Comparison of ENCODE assay signal across 23 cellular contexts in genomic region chr1:224411766-224412165, GRCh38. TPM values are rescaled to one million over a fixed set of nuclear protein-coding genes. Genes with fewer than 3 reads are reported as not detected.
DNase-seq lines count a peak whose midpoint lies in the region; ATAC-seq, FAIRE-seq and TF ChIP-seq lines count a peak whose summit lies in the region.
"Had no signal": no experiment of that assay in that cellular context is flagged by ENCODE, and none has a peak within 500 bp of the region (broad histone marks: within the 10 kb centered on the region; RNA-seq: fewer than 3 reads in every experiment).

No MANE protein-coding gene starts in this region.

- CTCF ChIA-PET in SK-N-SH (lab: Yijun Ruan, JAX): interaction anchor here (0.6 kb wide), 1 partner anchor 275 kb away, joined by 3 read pairs; no protein-coding TSS in a partner anchor
- CTCF ChIA-PET in K562 (lab: Yijun Ruan, JAX; ENCODE audit: low intra/inter-chr PET ratio): no interaction called here

- TF ChIP-seq RAD21 in SK-N-SH (IDR thresholded peaks at IDR 0.05; ENCODE audit: low read length): no peak
- no peak for TF ChIP-seq RAD21 in K562 (CRISPR knock-in tag; conservative IDR thresholded peaks at IDR 0.05 in 1 of 2, IDR thresholded peaks at IDR 0.05 in 1 of 2)

- peaks cover 21 to 36% of the 10 kb centered on the region in 2 donors for H3K4me1 Mint-ChIP-seq in natural killer cell
- H3K4me1 Mint-ChIP-seq: brain, CD14-positive monocyte had no signal

- no peak for FAIRE-seq in K562 (lab: Jason Lieb, UNC)
- FAIRE-seq: A549, GM12892, keratinocyte, pancreas had no signal

- POLR2A ChIA-PET in SK-N-SH (lab: Yijun Ruan, JAX): no interaction called here
- POLR2A ChIA-PET in K562 (lab: Yijun Ruan, JAX): interaction anchor here (1.0 to 2.5 kb wide), 8 partner anchors 8 to 48 kb away, joined by 3 to 12 read pairs (median 6); no protein-coding TSS in a partner anchor

- ATAC-seq in SK-N-SH treated with all-trans-retinoic acid at 6 μM for 48 hours: peak; percentile 41
- ATAC-seq in K562: peak; percentile 25; the same call in 2 of the 3 replicates
- ATAC-seq in natural killer cell: peak; percentile 44 to 61 (median 44)
- no peak for ATAC-seq in HG02798 (IDR thresholded peaks at IDR 0.05; ENCODE audit: poor library complexity, unreplicated experiment)
- no peak for ATAC-seq in left cardiac atrium
- ATAC-seq: heart left ventricle; pancreas; stimulated activated naive CD8-positive, alpha-beta T cell treated with anti-CD3 and anti-CD28 coated beads, Interleukin-15, Interleukin-2, amounts not matched to agents 100 U/mL and 50 U/mL, for 24 hours had no signal

- H3K27me3 Mint-ChIP-seq in natural killer cell (ENCODE audit: low read depth in 2 of 2): no peaks in the 10 kb centered on the region
- H3K27me3 Mint-ChIP-seq: brain had no signal

- peaks cover 28% of the 10 kb centered on the region for H3F3A ChIP-seq in SK-N-SH (replicated peaks; ENCODE audit: insufficient read depth)

- TF ChIP-seq EP300 in SK-N-SH (IDR thresholded peaks at IDR 0.05; ENCODE audit: borderline replicate concordance in 1 of 2, low read depth in 1 of 2, low read length in 1 of 2): no peak
- no peak for TF ChIP-seq EP300 in K562 (IDR thresholded peaks at IDR 0.05; ENCODE audit: low read length)

- no peaks in the 10 kb centered on the region for H3K9me2 ChIP-seq in SK-N-SH

- H3K4me2 ChIP-seq in SK-N-SH (no peak overlapping the region; the same call in 1 of the 2 replicates), K562 (ENCODE audit: insufficient read depth, low read length) (no peak overlapping the region)
- H3K4me2 ChIP-seq: A549, KMS-11 had no signal

- peak overlapping the region; percentile 75 to 80 for H3K27ac Mint-ChIP-seq in natural killer cell

- H3K4me3 ChIP-seq in SK-N-SH (ENCODE audit: low read depth in 2 of 2, low read length in 1 of 2): no peak overlapping the region
- no peak overlapping the region for H3K4me3 ChIP-seq in K562
- H3K4me3 ChIP-seq: A549, esophagus squamous epithelium, heart left ventricle, pancreas, upper lobe of left lung had no signal

- H3K79me2 ChIP-seq in SK-N-SH (ENCODE audit: insufficient read depth) (peaks cover 37% of the 10 kb centered on the region; the same call in 1 of the 2 replicates), K562 (ENCODE audit: control insufficient read depth, insufficient read depth, low read length) (no peaks in the 10 kb centered on the region)

- peaks cover 11% of the 10 kb centered on the region; the same call in 1 of the 2 replicates for H4K20me1 ChIP-seq in SK-N-SH (ENCODE audit: insufficient read depth)
- H4K20me1 ChIP-seq in K562 (replicated peaks; ENCODE audit: control insufficient read depth, insufficient read depth, low read length): no peaks in the 10 kb centered on the region

- TF ChIP-seq POLR2A in K562 (conservative IDR thresholded peaks at IDR 0.05): no peak

- H3K9me3 ChIP-seq in SK-N-SH: no peaks in the 10 kb centered on the region
- no peaks in the 10 kb centered on the region for H3K9me3 ChIP-seq in K562 (replicated peaks; ENCODE audit: control insufficient read depth, insufficient read depth, low read depth, low read length)
- H3K9me3 ChIP-seq: A549, esophagus squamous epithelium, heart left ventricle, pancreas, upper lobe of left lung had no signal

- in situ Hi-C loops in KBM-7 (cut with MboI; ENCODE audit: low pct_unique_long_range_greater_than_20kb, low sequenced_read_pairs): no loop called here
- in situ Hi-C loops in K562 (cut with MboI): no loop called here

- H3K9me1 ChIP-seq in K562 (ENCODE audit: control insufficient read depth, insufficient read depth, low read length): no peaks in the 10 kb centered on the region

- H2AFZ ChIP-seq in SK-N-SH (ENCODE audit: low read depth) (no peak overlapping the region), K562 (ENCODE audit: low read depth, low read length) (no peak overlapping the region)

- no peak overlapping the region for H3K9ac ChIP-seq in SK-N-SH
- H3K9ac ChIP-seq in K562 (ENCODE audit: insufficient read depth in 1 of 2, low read depth in 2 of 2, low read length in 2 of 2): no peak overlapping the region
- H3K9ac ChIP-seq: KMS-11 had no signal

- TF ChIP-seq CTCF in SK-N-SH (IDR thresholded peaks at IDR 0.05): no peak
- no peak for TF ChIP-seq CTCF in K562 (IDR thresholded peaks at IDR 0.05 in 2 of 3, conservative IDR thresholded peaks at IDR 0.05 in 1 of 3; ENCODE audit: insufficient read depth in 2 of 3, low read depth in 1 of 3, low read length in 3 of 3)
- TF ChIP-seq CTCF in natural killer cell (IDR thresholded peaks at IDR 0.05): no peak

- intact Hi-C loops in K562 (cut with micrococcal nuclease) (no loop called here), natural killer cell (cut with micrococcal nuclease) (loop anchor here (1.0 kb wide), 1 partner anchor 12 kb away; no protein-coding TSS in a partner anchor), left cardiac atrium (cut with DNase I) (no loop called here)

- H3K4me3 Mint-ChIP-seq in natural killer cell: no peak overlapping the region
- H3K4me3 Mint-ChIP-seq: brain, CD14-positive monocyte had no signal

- no peaks in the 10 kb centered on the region for H3K9me3 Mint-ChIP-seq in natural killer cell
- H3K9me3 Mint-ChIP-seq: brain, CD14-positive monocyte had no signal

- DNase-seq in SK-N-SH (no peak), KBM-7 (peak; percentile 8), K562 (ENCODE audit: extremely low read depth in 1 of 4, low spot score in 3 of 4) (no peak), natural killer cell (no peak), NCI-H187 (lab: John Stamatoyannopoulos, UW) (no peak), left cardiac atrium (no peak)
- DNase-seq: activated CD4-positive, alpha-beta T cell treated with anti-CD3 and anti-CD28 coated beads, Interleukin-2, amount 50 U/mL, for 4 hours; activated effector memory CD4-positive, alpha-beta T cell treated with anti-CD3 and anti-CD28 coated beads, Interleukin-2, amount 50 U/mL, for 16 hours; esophagus squamous epithelium; heart left ventricle; NCI-H226; pancreas; SIG-M5; stimulated activated naive CD8-positive, alpha-beta T cell treated with anti-CD3 and anti-CD28 coated beads, Interleukin-15, Interleukin-2, amounts not matched to agents 100 U/mL and 50 U/mL, for 24 hours; upper lobe of left lung had no signal

- H3K36me3 Mint-ChIP-seq in natural killer cell: peaks cover 19% of the 10 kb centered on the region

- peak overlapping the region in 1 of 2 experiments; percentile 34; a peak in 2 of 4 replicates for H3K27ac ChIP-seq in SK-N-SH (ENCODE audit: low read depth in 2 of 2, low read length in 1 of 2)
- H3K27ac ChIP-seq in K562 (ENCODE audit: extremely low read depth, low read depth, low read length): no peak overlapping the region
- H3K27ac ChIP-seq: A549, esophagus squamous epithelium, heart left ventricle, KMS-11, pancreas, upper lobe of left lung had no signal

- H3K36me3 ChIP-seq in SK-N-SH (replicated peaks in 1 of 2; ENCODE audit: control insufficient read depth in 1 of 2, insufficient read depth in 2 of 2, low read length in 1 of 2) (peaks cover 72 to 86% of the 10 kb centered on the region in 2 experiments), K562 (ENCODE audit: control insufficient read depth, insufficient read depth, low read length) (peaks cover 82% of the 10 kb centered on the region)

- WGBS in SK-N-SH (ENCODE audit: low lambda C conversion rate): 100% methylated on average over 1 of the region's 1 CpG
- 93% methylated on average over 1 of the region's 1 CpG for WGBS in K562 (ENCODE audit: insufficient coverage, low coverage, missing lambda C conversion rate)

- BruUV-seq in K562 (replicated peaks; lab: Mats Ljungman, UMichigan): no TSS peak

- H3K27me3 ChIP-seq in SK-N-SH (ENCODE audit: insufficient read depth): no peaks in the 10 kb centered on the region
- H3K27me3 ChIP-seq in K562 (ENCODE audit: control insufficient read depth in 2 of 2, insufficient read depth in 2 of 2, low read length in 2 of 2): no peaks in the 10 kb centered on the region
- H3K27me3 ChIP-seq: esophagus squamous epithelium, heart left ventricle, pancreas, upper lobe of left lung had no signal

- H3K4me1 ChIP-seq in SK-N-SH (ENCODE audit: control insufficient read depth in 1 of 2, insufficient read depth in 2 of 2, low read depth in 1 of 2, low read length in 1 of 2) (peaks cover 0 to 15% of the 10 kb centered on the region in 2 experiments; a peak in 1 of 4 replicates), K562 (replicated peaks in 1 of 2; ENCODE audit: control insufficient read depth in 2 of 2, insufficient read depth in 2 of 2, low read length in 2 of 2) (no peaks in the 10 kb centered on the region)
- H3K4me1 ChIP-seq: pancreas had no signal

RNA-seq across cellular contexts. Expression of gene WDR26, which starts 22.8 kb away (rescaled TPM):
- polyA plus RNA-seq in SK-N-SH (2012; rRNA removed) (21.2 and 21.9 TPM in 2 replicates), K562 (2011; rRNA removed) (40.3 and 54.4 TPM in 2 replicates), K562 (2014; fragmentation: Illumina TruSeq; extraction: Trizol) (52.3 and 55.7 TPM in 2 replicates), K562 (2014; fragmentation: Nextera tagmentation; extraction: Ambion mirVana) (10 to 100 TPM; 11.5 to 14.3 TPM), K562 (2014; rRNA removed) (39.7 and 58.2 TPM in 2 replicates)
- 45.6 and 46.1 TPM in 2 replicates for polyA plus RNA-seq in SK-N-SH (2012; cell fraction: cytosol; rRNA removed)
- polyA plus RNA-seq in SK-N-SH (2012; cell fraction: nucleus; rRNA removed): 21.5 and 50.0 TPM in 2 replicates
- total RNA-seq in K562 (2011; cell fraction: chromatin; rRNA removed; ENCODE audit: low replicate concordance): 190 and 413 TPM in 2 replicates
- total RNA-seq in K562 (2011; cell fraction: nucleolus; rRNA removed): 79.0 and 101 TPM in 2 replicates
- 192 and 302 TPM in 2 replicates for total RNA-seq in K562 (2011; cell fraction: nucleoplasm; rRNA removed)
- total RNA-seq in K562 (2014; rRNA removed) (21.2 and 26.6 TPM in 2 replicates), K562 (2014; rRNA removed; fragmentation: Illumina TruSeq; extraction: Trizol) (39.8 and 41.0 TPM in 2 replicates), K562 (2015; rRNA removed; fragmentation: Illumina TruSeq; extraction: Trizol) (30.4 and 31.2 TPM in 2 replicates), K562 (2021) (54.6 and 66.0 TPM in 2 replicates), natural killer cell (100 to 1,000 TPM; 244 to 310 (median 261) TPM), left cardiac atrium (10 to 100 TPM; 54.3 to 67.4 TPM)
- 10.4 and 16.7 TPM in 2 replicates for polyA plus RNA-seq in K562 (2011; cell fraction: cytosol; rRNA removed)
- polyA plus RNA-seq in K562 (2011; cell fraction: nucleus; rRNA removed): 86.9 and 97.7 TPM in 2 replicates
- polyA plus RNA-seq in K562 (2012): 42.7 and 48.1 TPM in 2 replicates
- polyA minus RNA-seq in K562 (2011; rRNA and poly(A)+ RNA removed): 88.0 and 101 TPM in 2 replicates
- polyA minus RNA-seq in K562 (2011; cell fraction: cytosol; rRNA and poly(A)+ RNA removed): 50.0 and 56.2 TPM in 2 replicates
- 73.2 and 92.6 TPM in 2 replicates for polyA minus RNA-seq in K562 (2011; cell fraction: nucleus; rRNA and poly(A)+ RNA removed)

RNA-seq across cellular contexts. Expression of gene CNIH4, which starts 55.1 kb away (rescaled TPM):
- 37.7 and 56.8 TPM in 2 replicates for polyA plus RNA-seq in SK-N-SH (2012; rRNA removed)
- polyA plus RNA-seq in SK-N-SH (2012; cell fraction: cytosol; rRNA removed): 63.4 and 80.0 TPM in 2 replicates
- polyA plus RNA-seq in SK-N-SH (2012; cell fraction: nucleus; rRNA removed): 24.4 and 26.1 TPM in 2 replicates
- total RNA-seq in K562 (2011; cell fraction: chromatin; rRNA removed; ENCODE audit: low replicate concordance): 28.0 and 34.1 TPM in 2 replicates
- 36.0 and 43.7 TPM in 2 replicates for total RNA-seq in K562 (2011; cell fraction: nucleolus; rRNA removed)
- 40.5 and 49.5 TPM in 2 replicates for total RNA-seq in K562 (2011; cell fraction: nucleoplasm; rRNA removed)
- total RNA-seq in K562 (2014; rRNA removed): 32.6 and 47.6 TPM in 2 replicates
- total RNA-seq in K562 (2014; rRNA removed; fragmentation: Illumina TruSeq; extraction: Trizol): 71.9 and 75.2 TPM in 2 replicates
- 37.5 and 41.3 TPM in 2 replicates for total RNA-seq in K562 (2015; rRNA removed; fragmentation: Illumina TruSeq; extraction: Trizol)
- 45.8 and 49.0 TPM in 2 replicates for total RNA-seq in K562 (2021)
- 86.4 and 97.0 TPM in 2 replicates for polyA plus RNA-seq in K562 (2011; rRNA removed)
- 43.8 and 85.8 TPM in 2 replicates for polyA plus RNA-seq in K562 (2011; cell fraction: cytosol; rRNA removed)
- 24.3 and 29.0 TPM in 2 replicates for polyA plus RNA-seq in K562 (2011; cell fraction: nucleus; rRNA removed)
- 50.3 and 75.7 TPM in 2 replicates for polyA plus RNA-seq in K562 (2012)
- polyA plus RNA-seq in K562 (2014; fragmentation: Illumina TruSeq; extraction: Trizol): 43.6 and 52.8 TPM in 2 replicates
- 100 to 1,000 TPM; 237 to 266 TPM for polyA plus RNA-seq in K562 (2014; fragmentation: Nextera tagmentation; extraction: Ambion mirVana)
- 61.1 and 64.4 TPM in 2 replicates for polyA plus RNA-seq in K562 (2014; rRNA removed)
- 59.9 and 80.4 TPM in 2 replicates for polyA minus RNA-seq in K562 (2011; rRNA and poly(A)+ RNA removed)
- 12.7 and 14.3 TPM in 2 replicates for polyA minus RNA-seq in K562 (2011; cell fraction: cytosol; rRNA and poly(A)+ RNA removed)
- 14.5 and 22.5 TPM in 2 replicates for polyA minus RNA-seq in K562 (2011; cell fraction: nucleus; rRNA and poly(A)+ RNA removed)
- 10 to 100 TPM; 20.4 to 32.4 (median 27.3) TPM for total RNA-seq in natural killer cell
- 10 to 100 TPM; 32.3 to 32.8 TPM for total RNA-seq in left cardiac atrium

Comparison
In these comparisons a context has a peak if more than half of its experiments do, and no peak if none do; other contexts are left out.
1. ATAC-seq: peak in SK-N-SH treated with all-trans-retinoic acid at 6 μM for 48 hours (single experiment), K562 (single experiment) and natural killer cell (3 of 3); none in HG02798 (single experiment) and left cardiac atrium (0 of 2).